Comparison of ENCODE assay signal across 8 cellular contexts in genomic region chr10:103983367-103983911, GRCh38. TPM values are rescaled to one million over a fixed set of nuclear protein-coding genes. Genes with fewer than 3 reads are reported as not detected.
A peak's percentile ranks its signal among the peaks of the same experiment; 100 is the strongest.
DNase-seq lines count a peak whose midpoint lies in the region; ATAC-seq, FAIRE-seq and TF ChIP-seq lines count a peak whose summit lies in the region.

No MANE protein-coding gene starts in this region.

- H3K4me3 ChIP-seq in Jurkat, Clone E6-1 (ENCODE audit: low read length) = no peak overlapping the region
- no peak overlapping the region for H3K4me3 ChIP-seq in fibroblast of pulmonary artery (replicated peaks; ENCODE audit: low read depth, low read length)
- H3K4me3 ChIP-seq in dorsolateral prefrontal cortex = no peak overlapping the region

- no peak for FAIRE-seq in RCC 7860 (lab: Jason Lieb, UNC)

- no peak for TF ChIP-seq CTCF in fibroblast of pulmonary artery (IDR thresholded peaks at IDR 0.05; ENCODE audit: low read length, missing control alignments)
- no peak for TF ChIP-seq CTCF in dorsolateral prefrontal cortex (IDR thresholded peaks at IDR 0.05 in 54 of 56, conservative IDR thresholded peaks at IDR 0.05 in 2 of 56; ENCODE audit: low read depth in 1 of 56, partially characterized antibody in 56 of 56)

- peak overlapping the region in 18 of 59 donors; percentile 0 to 70 (median 30) for H3K27ac ChIP-seq in dorsolateral prefrontal cortex

- no peaks in the 10 kb centered on the region for H3K27me3 ChIP-seq in dorsolateral prefrontal cortex

- ATAC-seq in GM18499 (IDR thresholded peaks at IDR 0.05; ENCODE audit: insufficient read depth, unreplicated experiment) (peak; percentile 86), GM21529 (IDR thresholded peaks at IDR 0.05; ENCODE audit: unreplicated experiment) (peak; percentile 93)

- DNase-seq in Jurkat, Clone E6-1 (ENCODE audit: low read depth, low spot score) = peak; percentile 55
- DNase-seq in fibroblast of pulmonary artery (ENCODE audit: low read depth) = peak; percentile 31
- DNase-seq in SKM-1 (lab: John Stamatoyannopoulos, UW; ENCODE audit: unreplicated experiment) = no peak
- no peak for DNase-seq in RCC 7860 (ENCODE audit: low spot score)
- DNase-seq in hypothalamus (lab: John Stamatoyannopoulos, UW) = no peak
- DNase-seq in dorsolateral prefrontal cortex = no peak

- intact Hi-C loops in dorsolateral prefrontal cortex (cut with DNase I) = no loop called here

RNA-seq across cellular contexts. Expression of gene SLK, which starts 16.5 kb away (rescaled TPM):
- 16.3 TPM for polyA plus RNA-seq in Jurkat, Clone E6-1 (2012; ENCODE audit: insufficient read depth, insufficient read length)
- total RNA-seq in dorsolateral prefrontal cortex = 10 to 100 TPM; 27.0 to 53.9 (median 38.6) TPM

Comparison
In these comparisons a context has a peak if more than half of its experiments do, and no peak if none do; other contexts are left out.
1. DNase-seq: peak in Jurkat, Clone E6-1 (single experiment) and fibroblast of pulmonary artery (single experiment); none in SKM-1 (single experiment), RCC 7860 (single experiment), hypothalamus (0 of 51) and dorsolateral prefrontal cortex (0 of 10).